18 cellular contexts compared by ENCODE assay signal in the genomic region with DNA sequence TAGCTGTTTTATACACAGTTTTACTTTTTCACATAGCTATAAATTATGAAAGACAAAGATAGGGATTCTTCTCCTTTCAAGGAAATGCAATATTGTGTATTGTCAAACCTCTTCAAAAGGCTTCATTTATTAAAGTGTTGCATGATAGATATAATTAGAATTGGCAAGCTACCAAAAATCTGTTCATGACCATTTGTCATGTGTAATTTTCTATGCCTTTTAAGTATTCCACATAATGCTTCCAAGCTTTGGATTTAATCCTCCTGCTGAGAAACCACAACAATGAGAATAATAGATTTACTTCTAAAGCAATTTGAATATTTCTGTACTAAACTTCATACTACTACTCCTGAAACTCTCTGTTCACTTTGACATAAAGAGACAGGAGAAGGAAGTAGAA.
DNase-seq lines count a peak whose midpoint lies in the region; ATAC-seq and TF ChIP-seq lines count a peak whose summit lies in the region.
"Had no signal": no experiment of that assay in that cellular context is flagged by ENCODE, and none has a peak within 500 bp of the region (broad histone marks: within the 10 kb centered on the region; RNA-seq: fewer than 3 reads in every experiment).

No MANE protein-coding gene starts in this region.

- CTCF ChIA-PET in SK-N-SH (lab: Yijun Ruan, JAX), result no interaction called here

- TF ChIP-seq CTCF in SK-N-SH (IDR thresholded peaks at IDR 0.05) (no peak), astrocyte of the cerebellum (IDR thresholded peaks at IDR 0.05; ENCODE audit: low read depth, low read length, missing control alignments) (no peak)

- in situ Hi-C loops in astrocyte of the cerebellum (cut with HindIII; ENCODE audit: low sequenced_read_pairs), result no loop called here

- no peak overlapping the region for H3K9ac ChIP-seq in SK-N-SH

- H3K27ac ChIP-seq in SK-N-SH (ENCODE audit: low read depth in 2 of 2, low read length in 1 of 2), result no peak overlapping the region

- no peaks in the 10 kb centered on the region for H3F3A ChIP-seq in SK-N-SH (replicated peaks; ENCODE audit: insufficient read depth)

- no peak overlapping the region for H2AFZ ChIP-seq in SK-N-SH (ENCODE audit: low read depth)
- H2AFZ ChIP-seq: GM23338 had no signal

- ATAC-seq in SK-N-SH treated with all-trans-retinoic acid at 6 μM for 48 hours, result no peak
- ATAC-seq in HG02884 (IDR thresholded peaks at IDR 0.05; ENCODE audit: unreplicated experiment), result no peak
- no peak for ATAC-seq in HG03045 (IDR thresholded peaks at IDR 0.05; ENCODE audit: unreplicated experiment)
- ATAC-seq in GM21447 (IDR thresholded peaks at IDR 0.05; ENCODE audit: unreplicated experiment), result no peak
- ATAC-seq: GM23338, Panc1 had no signal

- POLR2A ChIA-PET in SK-N-SH (lab: Yijun Ruan, JAX), result no interaction called here

- no peak overlapping the region for H3K4me3 ChIP-seq in SK-N-SH (ENCODE audit: low read depth in 2 of 2, low read length in 1 of 2)
- no peak overlapping the region for H3K4me3 ChIP-seq in astrocyte of the cerebellum (ENCODE audit: low read depth, low read length)
- H3K4me3 ChIP-seq: GM23338 had no signal

- no peaks in the 10 kb centered on the region for H3K9me2 ChIP-seq in SK-N-SH

- H4K20me1 ChIP-seq in SK-N-SH (ENCODE audit: insufficient read depth), result no peaks in the 10 kb centered on the region

- H3K27me3 ChIP-seq in SK-N-SH (ENCODE audit: insufficient read depth), result no peaks in the 10 kb centered on the region

- no peaks in the 10 kb centered on the region for H3K9me3 ChIP-seq in SK-N-SH

- H3K79me2 ChIP-seq in SK-N-SH (ENCODE audit: insufficient read depth), result no peaks in the 10 kb centered on the region

- H3K4me1 ChIP-seq in SK-N-SH (ENCODE audit: control insufficient read depth in 1 of 2, insufficient read depth in 2 of 2, low read depth in 1 of 2, low read length in 1 of 2), result no peaks in the 10 kb centered on the region

- TF ChIP-seq RAD21 in SK-N-SH (IDR thresholded peaks at IDR 0.05; ENCODE audit: low read length), result no peak

- TF ChIP-seq EP300 in SK-N-SH (IDR thresholded peaks at IDR 0.05; ENCODE audit: borderline replicate concordance in 1 of 2, low read depth in 1 of 2, low read length in 1 of 2), result no peak

- DNase-seq in SK-N-SH (no peak), NCI-H2227 treated with DMSO at 0.1 percent for 48 hours (lab: John Stamatoyannopoulos, UW) (peak; percentile 49), astrocyte of the cerebellum (ENCODE audit: low read depth) (peak; percentile 18), NCI-H1436 (lab: John Stamatoyannopoulos, UW) (no peak)
- DNase-seq: C1 segment of cervical spinal cord, DMS 273 treated with DMSO at 0.1 percent for 48 hours, GF-D8, HCEC 1CT, NCI-H1105 treated with DMSO at 0.1 percent for 48 hours, NCI-H187 treated with DMSO at 0.1 percent for 48 hours, NCI-H2171 treated with DMSO at 0.1 percent for 48 hours, NCI-H510A treated with DMSO at 0.1 percent for 48 hours had no signal

- H3K4me2 ChIP-seq in SK-N-SH, result no peak overlapping the region
- H3K4me2 ChIP-seq: GM23338 had no signal

- no peaks in the 10 kb centered on the region for H3K36me3 ChIP-seq in SK-N-SH (replicated peaks in 1 of 2; ENCODE audit: control insufficient read depth in 1 of 2, insufficient read depth in 2 of 2, low read length in 1 of 2)

TF ChIP-seq in SK-N-SH treated with all-trans-retinoic acid at 6 μM for 48 hours, 23 proteins besides CTCF, POLR2A, EP300 and RAD21:
- TF ChIP-seq SNAI2 (CRISPR knock-in tag; IDR thresholded peaks at IDR 0.05) (no peak), ZFP30 (CRISPR knock-in tag; IDR thresholded peaks at IDR 0.05) (no peak), TOX (CRISPR knock-in tag; IDR thresholded peaks at IDR 0.05; ENCODE audit: borderline replicate concordance) (0 out of 2 replicates have a peak, but pooled peaks have one; percentile 47)

TF ChIP-seq in SK-N-SH, 30 proteins besides CTCF, POLR2A, EP300 and RAD21:
- no peak for TF ChIP-seq NRF1 (IDR thresholded peaks at IDR 0.05; ENCODE audit: low read depth, low read length)
- no peak for TF ChIP-seq RXRA (IDR thresholded peaks at IDR 0.05; ENCODE audit: borderline replicate concordance, low read depth)
- no peak for TF ChIP-seq GATA2 (CRISPR knock-in tag; IDR thresholded peaks at IDR 0.05)
- TF ChIP-seq ZBTB33 (IDR thresholded peaks at IDR 0.05; ENCODE audit: borderline replicate concordance, low read depth), result no peak
- TF ChIP-seq, protein P1, sequence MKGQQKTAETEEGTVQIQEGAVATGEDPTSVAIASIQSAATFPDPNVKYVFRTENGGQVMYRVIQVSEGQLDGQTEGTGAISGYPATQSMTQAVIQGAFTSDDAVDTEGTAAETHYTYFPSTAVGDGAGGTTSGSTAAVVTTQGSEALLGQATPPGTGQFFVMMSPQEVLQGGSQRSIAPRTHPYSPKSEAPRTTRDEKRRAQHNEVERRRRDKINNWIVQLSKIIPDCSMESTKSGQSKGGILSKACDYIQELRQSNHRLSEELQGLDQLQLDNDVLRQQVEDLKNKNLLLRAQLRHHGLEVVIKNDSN (IDR thresholded peaks at IDR 0.05; ENCODE audit: borderline replicate concordance, low read depth), result no peak
- no peak for TF ChIP-seq RFX5 (IDR thresholded peaks at IDR 0.05; ENCODE audit: low read length)
- no peak for TF ChIP-seq TEAD4 (IDR thresholded peaks at IDR 0.05; ENCODE audit: borderline replicate concordance, insufficient read depth)
- TF ChIP-seq MXI1 (IDR thresholded peaks at IDR 0.05; ENCODE audit: low read depth, low read length), result no peak
- TF ChIP-seq, protein P2, sequence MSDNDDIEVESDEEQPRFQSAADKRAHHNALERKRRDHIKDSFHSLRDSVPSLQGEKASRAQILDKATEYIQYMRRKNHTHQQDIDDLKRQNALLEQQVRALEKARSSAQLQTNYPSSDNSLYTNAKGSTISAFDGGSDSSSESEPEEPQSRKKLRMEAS (IDR thresholded peaks at IDR 0.05; ENCODE audit: low read depth), result no peak
- no peak for TF ChIP-seq ELF1 (IDR thresholded peaks at IDR 0.05)
- TF ChIP-seq FOXM1 (IDR thresholded peaks at IDR 0.05; ENCODE audit: low read depth), result no peak
TF ChIP-seq in SK-N-SH: peak in this region for 0.

Comparison
In these comparisons a context has a peak if more than half of its experiments do, and no peak if none do; other contexts are left out.
1. DNase-seq: peak in NCI-H2227 treated with DMSO at 0.1 percent for 48 hours (single experiment) and astrocyte of the cerebellum (single experiment); none in SK-N-SH (single experiment) and NCI-H1436 (single experiment).